In genomic region chr17:38533241-38533640, GRCh38 we compare ENCODE assay signal across 4 cellular contexts.
"Had no signal": no experiment of that assay in that cellular context is flagged by ENCODE, and none has a peak within 500 bp of the region (broad histone marks: within the 10 kb centered on the region; RNA-seq: fewer than 3 reads in every experiment).

No MANE protein-coding gene starts in this region.

- H3K27ac Mint-ChIP-seq: HFFc6 had no signal

- DNase-seq: GOT3, HFFc6, IMR-90 had no signal

- H3K4me1 ChIP-seq: HAP-1 had no signal

- H3K4me3 ChIP-seq: HAP-1 had no signal

- H3K36me3 ChIP-seq: HAP-1 had no signal

- H3K9me3 ChIP-seq: HAP-1 had no signal

- H3K4me3 Mint-ChIP-seq: HFFc6 had no signal

- H3K9me3 Mint-ChIP-seq: HFFc6 had no signal
